27 cellular contexts compared by ENCODE assay signal in the genomic region with DNA sequence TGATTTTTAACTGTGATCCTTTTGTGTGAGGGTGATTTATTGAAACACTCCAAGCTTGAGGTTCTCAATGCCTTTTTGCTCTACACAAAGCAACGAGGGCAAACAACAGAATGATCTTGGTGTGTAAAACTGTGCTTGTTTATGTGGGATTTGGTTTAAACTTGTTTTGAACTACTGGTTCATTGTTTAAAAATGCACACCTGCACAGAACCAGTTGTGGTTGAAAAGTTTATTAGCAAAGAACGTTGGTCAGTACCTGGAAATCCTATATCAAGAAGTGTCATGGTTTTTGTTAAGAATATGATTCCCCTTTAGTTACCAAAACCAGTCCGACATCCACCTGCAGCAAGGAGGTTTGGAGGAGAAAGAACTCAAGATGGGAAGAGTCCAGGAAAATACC.
DNase-seq lines count a peak whose midpoint lies in the region; FAIRE-seq and TF ChIP-seq lines count a peak whose summit lies in the region.
"Had no signal": no experiment of that assay in that cellular context is flagged by ENCODE, and none has a peak within 500 bp of the region (broad histone marks: within the 10 kb centered on the region; RNA-seq: fewer than 3 reads in every experiment).

No MANE protein-coding gene starts in this region.

- TF ChIP-seq CTCF in mammary epithelial cell (conservative IDR thresholded peaks at IDR 0.05 in 1 of 2, IDR thresholded peaks at IDR 0.05 in 1 of 2; ENCODE audit: extremely low read depth in 1 of 2, insufficient read depth in 1 of 2, low read depth in 1 of 2, low read length in 2 of 2) (no peak), breast epithelium (IDR thresholded peaks at IDR 0.05) (no peak), astrocyte (IDR thresholded peaks at IDR 0.05; ENCODE audit: insufficient read depth, low read depth, low read length) (no peak), keratinocyte (optimal IDR thresholded peaks at IDR 0.05 in 1 of 3, IDR thresholded peaks at IDR 0.05 in 1 of 3, conservative IDR thresholded peaks at IDR 0.05 in 1 of 3; ENCODE audit: extremely low read depth in 1 of 3, insufficient read depth in 2 of 3, low read length in 3 of 3) (no peak), esophagus squamous epithelium (IDR thresholded peaks at IDR 0.05) (no peak)

- no peaks in the 10 kb centered on the region for H3K9me3 ChIP-seq in mammary epithelial cell (replicated peaks; ENCODE audit: insufficient read depth, low read length)
- H3K9me3 ChIP-seq in breast epithelium = peaks cover 0 to 9% of the 10 kb centered on the region in 2 donors
- H3K9me3 ChIP-seq in astrocyte (ENCODE audit: insufficient read depth, low read depth, low read length) = no peaks in the 10 kb centered on the region
- no peaks in the 10 kb centered on the region for H3K9me3 ChIP-seq in keratinocyte (ENCODE audit: control insufficient read depth, low read depth, low read length)
- H3K9me3 ChIP-seq in esophagus squamous epithelium = no peaks in the 10 kb centered on the region
- H3K9me3 ChIP-seq: A549, BE2C had no signal

- H3K4me2 ChIP-seq in mammary epithelial cell (ENCODE audit: insufficient read depth, low read depth, low read length) (no peak overlapping the region), astrocyte (ENCODE audit: low read length) (no peak overlapping the region), keratinocyte (ENCODE audit: control insufficient read depth, extremely low read depth, insufficient read depth, low read depth, low read length) (no peak overlapping the region)
- H3K4me2 ChIP-seq: A549; BLaER1 treated with 17β-estradiol and CSF1 and Interleukin-3, amounts not matched to agents 10 nM and 100 nM had no signal

- H3K79me2 ChIP-seq in mammary epithelial cell (ENCODE audit: insufficient read depth, low read length) (no peaks in the 10 kb centered on the region), astrocyte (ENCODE audit: insufficient read depth, low read length) (no peaks in the 10 kb centered on the region), keratinocyte (ENCODE audit: control insufficient read depth, insufficient read depth, low read length) (no peaks in the 10 kb centered on the region)

- H3K4me3 ChIP-seq in mammary epithelial cell (replicated peaks in 1 of 3; ENCODE audit: insufficient read depth in 1 of 3, low read depth in 2 of 3, low read length in 3 of 3) (no peak overlapping the region), breast epithelium (no peak overlapping the region), astrocyte (ENCODE audit: insufficient read depth, low read depth, low read length) (no peak overlapping the region), keratinocyte (ENCODE audit: control insufficient read depth in 2 of 3, extremely low read depth in 1 of 3, insufficient read depth in 2 of 3, low read depth in 1 of 3, low read length in 3 of 3) (no peak overlapping the region), esophagus squamous epithelium (no peak overlapping the region)
- H3K4me3 ChIP-seq: A549; BLaER1 treated with 17β-estradiol and CSF1 and Interleukin-3, amounts not matched to agents 10 nM and 100 nM; GM12878; GM23248 had no signal

- H4K20me1 ChIP-seq in mammary epithelial cell (ENCODE audit: insufficient read depth, low read length) (no peaks in the 10 kb centered on the region), astrocyte (ENCODE audit: insufficient read depth, low read length) (no peaks in the 10 kb centered on the region), keratinocyte (ENCODE audit: control insufficient read depth, extremely low read depth, insufficient read depth, low read length) (no peaks in the 10 kb centered on the region)
- H4K20me1 ChIP-seq: BLaER1 treated with 17β-estradiol and CSF1 and Interleukin-3, amounts not matched to agents 10 nM and 100 nM had no signal

- H3K27me3 ChIP-seq in mammary epithelial cell (ENCODE audit: insufficient read depth, low read length) = no peaks in the 10 kb centered on the region
- no peaks in the 10 kb centered on the region for H3K27me3 ChIP-seq in breast epithelium
- no peaks in the 10 kb centered on the region for H3K27me3 ChIP-seq in astrocyte (ENCODE audit: insufficient read depth, low read length)
- no peaks in the 10 kb centered on the region for H3K27me3 ChIP-seq in keratinocyte (ENCODE audit: control insufficient read depth, extremely low read depth, insufficient read depth, low read length)
- H3K27me3 ChIP-seq in esophagus squamous epithelium = no peaks in the 10 kb centered on the region
- H3K27me3 ChIP-seq: BE2C; BLaER1 treated with 17β-estradiol and CSF1 and Interleukin-3, amounts not matched to agents 10 nM and 100 nM had no signal

- H3K4me1 ChIP-seq in mammary epithelial cell (ENCODE audit: insufficient read depth, low read length) = no peaks in the 10 kb centered on the region
- H3K4me1 ChIP-seq in breast epithelium = no peaks in the 10 kb centered on the region
- H3K4me1 ChIP-seq in astrocyte (ENCODE audit: insufficient read depth, low read length) = no peaks in the 10 kb centered on the region
- H3K4me1 ChIP-seq in keratinocyte (ENCODE audit: control insufficient read depth, extremely low read depth, insufficient read depth, low read length) = no peaks in the 10 kb centered on the region
- no peaks in the 10 kb centered on the region for H3K4me1 ChIP-seq in esophagus squamous epithelium
- H3K4me1 ChIP-seq: A549; BE2C; BLaER1 treated with 17β-estradiol and CSF1 and Interleukin-3, amounts not matched to agents 10 nM and 100 nM had no signal

- no peak for TF ChIP-seq POLR2A in breast epithelium (IDR thresholded peaks at IDR 0.05)
- TF ChIP-seq POLR2A in esophagus squamous epithelium (IDR thresholded peaks at IDR 0.05) = no peak

- no peak overlapping the region for H2AFZ ChIP-seq in mammary epithelial cell (ENCODE audit: low read depth, low read length)
- H2AFZ ChIP-seq in astrocyte (ENCODE audit: low read depth, low read length) = no peak overlapping the region
- H2AFZ ChIP-seq in keratinocyte (ENCODE audit: control insufficient read depth, low read length) = no peak overlapping the region
- H2AFZ ChIP-seq: GM23248 had no signal

- dilution Hi-C loops in mammary epithelial cell (cut with HindIII; ENCODE audit: low sequenced_read_pairs) = no loop called here
- dilution Hi-C loops in keratinocyte (cut with MboI; ENCODE audit: extremely low pct_ligation_motif_present, low sequenced_read_pairs) = no loop called here

- no peak overlapping the region for H3K27ac Mint-ChIP-seq in astrocyte (ENCODE audit: unreplicated experiment)
- H3K27ac Mint-ChIP-seq: CD14-positive monocyte; CD4-positive, alpha-beta T cell; CD8-positive, alpha-beta memory T cell had no signal

- H3K36me3 ChIP-seq in mammary epithelial cell (ENCODE audit: insufficient read depth, low read length) (no peaks in the 10 kb centered on the region), breast epithelium (no peaks in the 10 kb centered on the region), astrocyte (ENCODE audit: insufficient read depth, low read length) (no peaks in the 10 kb centered on the region), keratinocyte (ENCODE audit: control insufficient read depth in 2 of 2, extremely low read depth in 1 of 2, insufficient read depth in 2 of 2, low read length in 2 of 2) (no peaks in the 10 kb centered on the region), esophagus squamous epithelium (no peaks in the 10 kb centered on the region)
- H3K36me3 ChIP-seq: BE2C; BLaER1 treated with 17β-estradiol and CSF1 and Interleukin-3, amounts not matched to agents 10 nM and 100 nM had no signal

- H3K4me3 Mint-ChIP-seq in astrocyte (ENCODE audit: unreplicated experiment) = no peak overlapping the region
- H3K4me3 Mint-ChIP-seq: CD14-positive monocyte; CD4-positive, alpha-beta T cell; CD8-positive, alpha-beta memory T cell had no signal

- peak; percentile 16 for DNase-seq in mammary epithelial cell
- no peak for DNase-seq in breast epithelium (ENCODE audit: low spot score in 2 of 2)
- DNase-seq in astrocyte (ENCODE audit: low read depth) = peak; percentile 56
- no peak for DNase-seq in keratinocyte (ENCODE audit: low read depth, low spot score)
- DNase-seq in KG1 (lab: John Stamatoyannopoulos, UW) = no peak
- DNase-seq in HEK293T (ENCODE audit: extremely low spot score) = no peak
- no peak for DNase-seq in esophagus squamous epithelium (lab: John Stamatoyannopoulos, UW)
- DNase-seq: 8988T; ACHN; AML-193; BE2C; CD4-positive, alpha-beta T cell; CD8-positive, alpha-beta memory T cell; DMS 273 treated with DMSO at 0.1 percent for 48 hours; DMS79; EL; GDM1; GM23248; H7; HCEC 1CT had no signal

- no peak overlapping the region for H3K27ac ChIP-seq in mammary epithelial cell (ENCODE audit: insufficient read depth, low read depth, low read length)
- H3K27ac ChIP-seq in breast epithelium = no peak overlapping the region
- no peak overlapping the region for H3K27ac ChIP-seq in astrocyte (ENCODE audit: low read depth, low read length)
- H3K27ac ChIP-seq in keratinocyte (ENCODE audit: control insufficient read depth, insufficient read depth, low read length) = no peak overlapping the region
- H3K27ac ChIP-seq in esophagus squamous epithelium = no peak overlapping the region
- H3K27ac ChIP-seq: A549; BLaER1 treated with 17β-estradiol and CSF1 and Interleukin-3, amounts not matched to agents 10 nM and 100 nM; GM23248 had no signal

- peaks cover 18% of the 10 kb centered on the region for H3K9me3 Mint-ChIP-seq in astrocyte (ENCODE audit: unreplicated experiment)

- WGBS in mammary epithelial cell (ENCODE audit: low coverage, missing lambda C conversion rate) = 19% methylated on average over 3 of the region's 3 CpGs
- WGBS in esophagus squamous epithelium, 2 donors = 30 to 33% methylated on average over 3 of the region's 3 CpGs

- in situ Hi-C loops in mammary epithelial cell (cut with MboI; ENCODE audit: low sequenced_read_pairs in 2 of 2) = no loop called here

- peaks cover 2% of the 10 kb centered on the region for H3K36me3 Mint-ChIP-seq in astrocyte (ENCODE audit: low read depth, unreplicated experiment)
- H3K36me3 Mint-ChIP-seq: CD14-positive monocyte; CD8-positive, alpha-beta memory T cell had no signal

- intact Hi-C loops in mammary epithelial cell (cut with micrococcal nuclease) = no loop called here
- intact Hi-C loops in breast epithelium (cut with DNase I; ENCODE audit: low total_unique reads) = no loop called here
- intact Hi-C loops in esophagus squamous epithelium (cut with DNase I) = no loop called here

- no peaks in the 10 kb centered on the region for H3K4me1 Mint-ChIP-seq in astrocyte (ENCODE audit: low read depth, unreplicated experiment)
- H3K4me1 Mint-ChIP-seq: CD14-positive monocyte; CD8-positive, alpha-beta memory T cell had no signal

- POLR2A ChIA-PET in HEK293T (lab: Yijun Ruan, JAX) = no interaction called here

- no peaks in the 10 kb centered on the region for H3K27me3 Mint-ChIP-seq in astrocyte (ENCODE audit: low read depth, unreplicated experiment)
- H3K27me3 Mint-ChIP-seq: CD4-positive, alpha-beta T cell had no signal

- FAIRE-seq in astrocyte (lab: Jason Lieb, UNC) (no peak), keratinocyte (lab: Jason Lieb, UNC) (peak; percentile 34)
- FAIRE-seq: A549, D721Med, GM12878, GM19239, H1 had no signal

- no TSS peak for BruUV-seq in mammary epithelial cell (replicated peaks; lab: Mats Ljungman, UMichigan)

- H3K9me1 ChIP-seq in keratinocyte (ENCODE audit: control insufficient read depth, extremely low read depth, insufficient read depth, low read length) = no peaks in the 10 kb centered on the region

- CTCF ChIA-PET in mammary epithelial cell (lab: Charles Lee; ENCODE audit: low non-redundant PET) = no interaction called here
- CTCF ChIA-PET in HEK293T (lab: Yijun Ruan, JAX) = no interaction called here

- H3K9ac ChIP-seq in mammary epithelial cell (ENCODE audit: insufficient read depth, low read length) (no peak overlapping the region), astrocyte (ENCODE audit: low read length) (no peak overlapping the region), keratinocyte (ENCODE audit: control insufficient read depth, extremely low read depth, insufficient read depth, low read length) (no peak overlapping the region)
- H3K9ac ChIP-seq: BLaER1 treated with 17β-estradiol and CSF1 and Interleukin-3, amounts not matched to agents 10 nM and 100 nM; GM23248 had no signal

Comparison
In these comparisons a context has a peak if more than half of its experiments do, and no peak if none do; other contexts are left out.
1. DNase-seq: peak in mammary epithelial cell (single experiment) and astrocyte (single experiment); none in breast epithelium (0 of 2), keratinocyte (single experiment), KG1 (single experiment), HEK293T (single experiment) and esophagus squamous epithelium (single experiment).